ENCODE assay signal across 20 cellular contexts in genomic region chr2:158402665-158403064, GRCh38. TPM values are rescaled to one million over a fixed set of nuclear protein-coding genes. Genes with fewer than 3 reads are reported as not detected.
"Had no signal": no experiment of that assay in that cellular context is flagged by ENCODE, and none has a peak within 500 bp of the region (broad histone marks: within the 10 kb centered on the region; RNA-seq: fewer than 3 reads in every experiment).

No MANE protein-coding gene starts in this region.

- H3K36me3 ChIP-seq: SJSA1 had no signal

- H3K4me1 Mint-ChIP-seq: T-cell had no signal

- H3K36me3 Mint-ChIP-seq: T-cell had no signal

- FAIRE-seq: RCC 7860 had no signal

- ATAC-seq: T-cell had no signal

- H3K4me3 Mint-ChIP-seq: T-cell had no signal

- H3K27ac ChIP-seq: SJSA1, SK-N-MC had no signal

- H3K4me3 ChIP-seq: SJSA1, SK-N-MC had no signal

- H3K27ac Mint-ChIP-seq: T-cell had no signal

- DNase-seq: MV-4-11, NCI-H1048, NCI-H1105, NCI-H1417, NCI-H1436 treated with DMSO at 0.1 percent for 48 hours, NCI-H1694, NCI-H187 treated with DMSO at 0.1 percent for 48 hours, NCI-H2029 treated with DMSO at 0.1 percent for 48 hours, NCI-H2227 treated with DMSO at 0.1 percent for 48 hours, NCI-H524, NCI-H526 treated with DMSO at 0.1 percent for 48 hours, NCI-H748 treated with DMSO at 0.1 percent for 48 hours, Right ventricle myocardium superior, RPMI8226, SIG-M5, SW 1271, T-cell had no signal

- H3K27me3 ChIP-seq: SJSA1 had no signal

- H3K9me3 ChIP-seq: SJSA1 had no signal

RNA-seq across cellular contexts. Expression of gene CCDC148, which starts 53.9 kb away (rescaled TPM):
- total RNA-seq: T-cell had no signal
